ENCODE assay signal across 24 cellular contexts in the genomic region with DNA sequence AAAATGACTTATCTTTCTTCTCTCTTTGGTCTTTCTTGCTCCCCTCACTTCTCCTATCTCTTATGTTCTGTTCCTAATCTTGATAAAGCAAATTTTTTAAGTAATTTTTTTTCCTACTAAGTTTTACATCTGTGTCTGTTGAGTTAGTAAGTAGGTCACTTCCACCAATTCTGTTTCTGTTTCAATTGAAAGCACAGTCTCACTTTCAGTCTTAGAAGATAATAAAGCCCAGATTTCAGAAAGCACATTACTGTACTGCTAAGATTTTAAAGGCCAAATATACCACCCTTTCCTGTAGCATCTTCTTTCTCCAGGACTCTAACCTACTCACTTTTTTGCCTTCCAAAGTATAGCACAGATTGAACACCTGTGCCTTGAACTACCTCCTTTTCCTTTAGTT.
A peak's percentile ranks its signal among the peaks of the same experiment; 100 is the strongest.
DNase-seq lines count a peak whose midpoint lies in the region; ATAC-seq and TF ChIP-seq lines count a peak whose summit lies in the region.
"Had no signal": no experiment of that assay in that cellular context is flagged by ENCODE, and none has a peak within 500 bp of the region (broad histone marks: within the 10 kb centered on the region; RNA-seq: fewer than 3 reads in every experiment).

No MANE protein-coding gene starts in this region.

- DNase-seq in Karpas-422 (no peak), NOMO-1 treated with DMSO at 0.1 percent for 48 hours (lab: John Stamatoyannopoulos, UW; ENCODE audit: unreplicated experiment) (no peak), COLO829 (ENCODE audit: low spot score) (no peak), hepatocyte (ENCODE audit: low spot score) (no peak)
- DNase-seq in activated naive CD8-positive, alpha-beta T cell treated with anti-CD3 and anti-CD28 coated beads, Interleukin-2, amount 50 U/mL, for 24 hours = no peak
- DNase-seq: activated CD4-positive, alpha-beta T cell treated with anti-CD3 and anti-CD28 coated beads for 36 hours; activated gamma-delta T cell; CD8-positive, alpha-beta memory T cell; DMS79; H9; islet precursor cell; MV-4-11; natural killer cell; NCI-H1694; NCI-H69; stimulated activated CD4-positive, alpha-beta T cell treated with anti-CD3 and anti-CD28 coated beads, Interleukin-2, amount 100 ng/mL, for 24 hours; upper lobe of left lung had no signal

- H3K9ac ChIP-seq in Karpas-422 (ENCODE audit: low read length) = no peak overlapping the region

- no peaks in the 10 kb centered on the region for H3K36me3 ChIP-seq in Karpas-422 (ENCODE audit: insufficient read depth, low read length)
- H3K36me3 ChIP-seq in hepatocyte (replicated peaks; ENCODE audit: insufficient read depth, low read depth) = no peaks in the 10 kb centered on the region
- H3K36me3 ChIP-seq: upper lobe of left lung had no signal

- no peak overlapping the region for H3K4me3 Mint-ChIP-seq in activated naive CD8-positive, alpha-beta T cell treated with anti-CD3 and anti-CD28 coated beads, Interleukin-2, amount 50 U/mL, for 24 hours
- H3K4me3 Mint-ChIP-seq: activated CD4-positive, alpha-beta T cell treated with anti-CD3 and anti-CD28 coated beads for 36 hours; CD8-positive, alpha-beta memory T cell; central memory CD8-positive, alpha-beta T cell; H9; mesothelial cell of epicardium; natural killer cell had no signal

- peak overlapping the region; percentile 93 for H2AFZ ChIP-seq in Karpas-422 (ENCODE audit: low read length)
- no peak overlapping the region for H2AFZ ChIP-seq in hepatocyte

- H3K9me3 ChIP-seq in Karpas-422 (ENCODE audit: low read length) = no peaks in the 10 kb centered on the region
- no peaks in the 10 kb centered on the region for H3K9me3 ChIP-seq in hepatocyte (ENCODE audit: low read depth)
- H3K9me3 ChIP-seq: A549, upper lobe of left lung had no signal

- H3K4me2 ChIP-seq in Karpas-422 (ENCODE audit: low read depth, low read length, poor library complexity, severe bottlenecking) = no peak overlapping the region
- no peak overlapping the region for H3K4me2 ChIP-seq in hepatocyte
- H3K4me2 ChIP-seq: A549 had no signal

- H3K9me2 ChIP-seq in Karpas-422 (replicated peaks; ENCODE audit: insufficient read depth, low read length) (no peaks in the 10 kb centered on the region), hepatocyte (replicated peaks; ENCODE audit: insufficient read depth) (no peaks in the 10 kb centered on the region)

- TF ChIP-seq CTCF in hepatocyte (IDR thresholded peaks at IDR 0.05; ENCODE audit: poor library complexity) = no peak

- H3K27ac ChIP-seq in Karpas-422 (ENCODE audit: low read length) (no peak overlapping the region), hepatocyte (no peak overlapping the region)
- H3K27ac ChIP-seq: A549, SK-N-MC, upper lobe of left lung had no signal

- H3K4me3 ChIP-seq in Karpas-422 (ENCODE audit: low read length) = no peak overlapping the region
- no peak overlapping the region for H3K4me3 ChIP-seq in hepatocyte
- H3K4me3 ChIP-seq: A549, SK-N-MC, upper lobe of left lung had no signal

- H3K9me3 Mint-ChIP-seq in activated naive CD8-positive, alpha-beta T cell treated with anti-CD3 and anti-CD28 coated beads, Interleukin-2, amount 50 U/mL, for 24 hours = peaks cover 17% of the 10 kb centered on the region
- H3K9me3 Mint-ChIP-seq: mesothelial cell of epicardium had no signal

- H4K20me1 ChIP-seq in Karpas-422 (ENCODE audit: insufficient read depth, low read depth, low read length) = no peaks in the 10 kb centered on the region
- no peaks in the 10 kb centered on the region for H4K20me1 ChIP-seq in hepatocyte (ENCODE audit: insufficient read depth, poor library complexity, severe bottlenecking)

- H3K79me2 ChIP-seq in Karpas-422 (ENCODE audit: low read length) (no peaks in the 10 kb centered on the region), hepatocyte (no peaks in the 10 kb centered on the region)

- H3K4me1 ChIP-seq in Karpas-422 (ENCODE audit: low read length) (no peaks in the 10 kb centered on the region), hepatocyte (ENCODE audit: insufficient read depth) (no peaks in the 10 kb centered on the region)
- H3K4me1 ChIP-seq: A549, upper lobe of left lung had no signal

- no peak overlapping the region for H3K27ac Mint-ChIP-seq in activated naive CD8-positive, alpha-beta T cell treated with anti-CD3 and anti-CD28 coated beads, Interleukin-2, amount 50 U/mL, for 24 hours
- H3K27ac Mint-ChIP-seq: activated CD4-positive, alpha-beta T cell treated with anti-CD3 and anti-CD28 coated beads for 36 hours; CD8-positive, alpha-beta memory T cell; H9; mesothelial cell of epicardium; natural killer cell had no signal

- H3K4me1 Mint-ChIP-seq in activated naive CD8-positive, alpha-beta T cell treated with anti-CD3 and anti-CD28 coated beads, Interleukin-2, amount 50 U/mL, for 24 hours = no peaks in the 10 kb centered on the region
- H3K4me1 Mint-ChIP-seq: activated CD4-positive, alpha-beta T cell treated with anti-CD3 and anti-CD28 coated beads for 36 hours; CD8-positive, alpha-beta memory T cell; central memory CD8-positive, alpha-beta T cell; H9; mesothelial cell of epicardium; natural killer cell had no signal

- H3K27me3 Mint-ChIP-seq in activated naive CD8-positive, alpha-beta T cell treated with anti-CD3 and anti-CD28 coated beads, Interleukin-2, amount 50 U/mL, for 24 hours = no peaks in the 10 kb centered on the region
- H3K27me3 Mint-ChIP-seq: activated CD4-positive, alpha-beta T cell treated with anti-CD3 and anti-CD28 coated beads for 36 hours; CD8-positive, alpha-beta memory T cell; central memory CD8-positive, alpha-beta T cell had no signal

- no peaks in the 10 kb centered on the region for H3K36me3 Mint-ChIP-seq in activated naive CD8-positive, alpha-beta T cell treated with anti-CD3 and anti-CD28 coated beads, Interleukin-2, amount 50 U/mL, for 24 hours (ENCODE audit: low read depth)
- H3K36me3 Mint-ChIP-seq: CD8-positive, alpha-beta memory T cell; mesothelial cell of epicardium; natural killer cell had no signal

- H3K27me3 ChIP-seq in Karpas-422 (ENCODE audit: low read length) (no peaks in the 10 kb centered on the region), hepatocyte (no peaks in the 10 kb centered on the region)
- H3K27me3 ChIP-seq: upper lobe of left lung had no signal

- ATAC-seq in GM18858 (IDR thresholded peaks at IDR 0.05; ENCODE audit: unreplicated experiment) (peak; percentile 45), HG02623 (IDR thresholded peaks at IDR 0.05; ENCODE audit: unreplicated experiment) (peak; percentile 76), HG03159 (IDR thresholded peaks at IDR 0.05; ENCODE audit: unreplicated experiment) (peak; percentile 91)
- ATAC-seq in activated naive CD8-positive, alpha-beta T cell treated with anti-CD3 and anti-CD28 coated beads, Interleukin-2, amount 50 U/mL, for 24 hours = no peak
- ATAC-seq: A549; activated CD4-positive, alpha-beta T cell treated with anti-CD3 and anti-CD28 coated beads for 36 hours; natural killer cell had no signal
